In genomic region chr2:177886824-177887223, GRCh38 we compare ENCODE assay signal across 29 cellular contexts.
"Had no signal": no experiment of that assay in that cellular context is flagged by ENCODE, and none has a peak within 500 bp of the region (broad histone marks: within the 10 kb centered on the region; RNA-seq: fewer than 3 reads in every experiment).

No MANE protein-coding gene starts in this region.

- H3K9me3 ChIP-seq: adrenal gland, Peyer's patch, SJSA1, SK-N-SH had no signal

- ATAC-seq: activated naive CD4-positive, alpha-beta T cell treated with anti-CD3 and anti-CD28 coated beads, Interleukin-2, amount 50 U/mL, for 72 hours; activated T-cell treated with anti-CD3 and anti-CD28 coated beads, Interleukin-2, amount 50 U/mL, for 4 hours; K562; PC-3 had no signal

- H3K36me3 ChIP-seq: adrenal gland, brain microvascular endothelial cell, Peyer's patch, SJSA1 had no signal

- H3K4me1 ChIP-seq: adrenal gland, Peyer's patch, SJSA1 had no signal

- H3K4me3 Mint-ChIP-seq: activated CD4-positive, alpha-beta memory T cell treated with anti-CD3 and anti-CD28 coated beads for 36 hours; activated CD4-positive, alpha-beta T cell treated with anti-CD3 and anti-CD28 coated beads, Interleukin-2, amount 10 ng/mL, durations not matched to agents 7 days and 5 days; activated naive CD4-positive, alpha-beta T cell treated with anti-CD3 and anti-CD28 coated beads for 36 hours; activated T-cell treated with anti-CD3 and anti-CD28 coated beads, Interleukin-2, amount 50 U/mL, for 4 hours; activated T-helper 1 cell treated with anti-CD3 and anti-CD28 coated beads, Interleukin-12 subunit alpha, Interleukin-12 subunit beta, Interleukin-2, Interleukin-4 antibody, amounts not matched to agents 30 ng/mL and 10 ng/mL and 1 ng/mL, durations not matched to agents 14 hours and 24 hours and 36 hours; T-helper 1 cell treated with Interleukin-12 subunit alpha and Interleukin-12 subunit beta and Interleukin-4 antibody, amounts not matched to agents 30 μg/mL and 1 μg/mL, for 36 hours; T-helper 2 cell treated with Interferon-gamma antibody and Interleukin-4, amounts not matched to agents 5 μg/mL and 100 μg/mL, for 36 hours had no signal

- H3K9me3 Mint-ChIP-seq: activated CD4-positive, alpha-beta memory T cell treated with anti-CD3 and anti-CD28 coated beads for 36 hours; activated CD4-positive, alpha-beta T cell treated with anti-CD3 and anti-CD28 coated beads, Interleukin-2, amount 10 ng/mL, durations not matched to agents 7 days and 5 days; activated naive CD4-positive, alpha-beta T cell treated with anti-CD3 and anti-CD28 coated beads for 36 hours; activated naive CD4-positive, alpha-beta T cell treated with anti-CD3 and anti-CD28 coated beads, Interleukin-2, amount 50 U/mL, for 72 hours; activated T-cell treated with anti-CD3 and anti-CD28 coated beads, Interleukin-2, amount 50 U/mL, for 4 hours; activated T-helper 1 cell treated with anti-CD3 and anti-CD28 coated beads, Interleukin-12 subunit alpha, Interleukin-12 subunit beta, Interleukin-2, Interleukin-4 antibody, amounts not matched to agents 30 ng/mL and 10 ng/mL and 1 ng/mL, durations not matched to agents 14 hours and 24 hours and 36 hours; T-helper 1 cell treated with Interleukin-12 subunit alpha and Interleukin-12 subunit beta and Interleukin-4 antibody, amounts not matched to agents 30 μg/mL and 1 μg/mL, for 36 hours; T-helper 2 cell treated with Interferon-gamma antibody and Interleukin-4, amounts not matched to agents 5 μg/mL and 100 μg/mL, for 36 hours had no signal

- DNase-seq: activated CD4-positive, alpha-beta memory T cell treated with anti-CD3 and anti-CD28 coated beads for 36 hours; activated CD4-positive, alpha-beta T cell treated with anti-CD3 and anti-CD28 coated beads, Interleukin-2, amount 10 ng/mL, durations not matched to agents 7 days and 5 days; activated CD8-positive, alpha-beta memory T cell treated with anti-CD3 and anti-CD28 coated beads, Interleukin-2, amount 50 U/mL, for 4 hours; activated gamma-delta T cell treated with Interleukin-2 at 50 U/mL for 16 hours; activated naive CD4-positive, alpha-beta T cell treated with anti-CD3 and anti-CD28 coated beads for 36 hours; activated T-cell treated with anti-CD3 and anti-CD28 coated beads for 4 hours; activated T-cell treated with anti-CD3 and anti-CD28 coated beads, Interleukin-2, amount 50 U/mL, for 4 hours; adrenal gland; brain microvascular endothelial cell; NCI-H1092 treated with DMSO at 0.1 percent for 48 hours; NCI-H1417; NCI-H146; NCI-H187; NCI-H2029 treated with DMSO at 0.1 percent for 48 hours; NCI-H2171; NCI-H510A; NCI-H526; NCI-H748 treated with DMSO at 0.1 percent for 48 hours; NK-92 treated with Interleukin-12 subunit alpha and Interleukin-12 subunit beta, amount 100 ng/mL, for 24 hours; PC-3; Peyer's patch; SHP77 treated with DMSO at 0.1 percent for 48 hours; SK-N-SH had no signal

- H3K36me3 Mint-ChIP-seq: activated CD4-positive, alpha-beta memory T cell treated with anti-CD3 and anti-CD28 coated beads for 36 hours; activated naive CD4-positive, alpha-beta T cell treated with anti-CD3 and anti-CD28 coated beads, Interleukin-2, amount 50 U/mL, for 72 hours had no signal

- H3K27me3 ChIP-seq: adrenal gland, brain microvascular endothelial cell, Peyer's patch, SJSA1 had no signal

- H3K27ac ChIP-seq: adrenal gland, brain microvascular endothelial cell, Peyer's patch, SJSA1 had no signal

- H3K4me3 ChIP-seq: adrenal gland, K562, Peyer's patch, SJSA1 had no signal

- H3K27ac Mint-ChIP-seq: activated CD4-positive, alpha-beta memory T cell treated with anti-CD3 and anti-CD28 coated beads for 36 hours; activated CD4-positive, alpha-beta T cell treated with anti-CD3 and anti-CD28 coated beads, Interleukin-2, amount 10 ng/mL, durations not matched to agents 7 days and 5 days; activated naive CD4-positive, alpha-beta T cell treated with anti-CD3 and anti-CD28 coated beads for 36 hours; activated naive CD4-positive, alpha-beta T cell treated with anti-CD3 and anti-CD28 coated beads, Interleukin-2, amount 50 U/mL, for 72 hours; activated T-helper 1 cell treated with anti-CD3 and anti-CD28 coated beads, Interleukin-12 subunit alpha, Interleukin-12 subunit beta, Interleukin-2, Interleukin-4 antibody, amounts not matched to agents 30 ng/mL and 10 ng/mL and 1 ng/mL, durations not matched to agents 14 hours and 24 hours and 36 hours; T-helper 1 cell treated with Interleukin-12 subunit alpha and Interleukin-12 subunit beta and Interleukin-4 antibody, amounts not matched to agents 30 μg/mL and 1 μg/mL, for 36 hours; T-helper 2 cell treated with Interferon-gamma antibody and Interleukin-4, amounts not matched to agents 5 μg/mL and 100 μg/mL, for 36 hours had no signal

- H3K4me1 Mint-ChIP-seq: activated CD4-positive, alpha-beta T cell treated with anti-CD3 and anti-CD28 coated beads, Interleukin-2, amount 10 ng/mL, durations not matched to agents 7 days and 5 days had no signal
